24 cellular contexts compared by ENCODE assay signal in genomic region chr1:175493321-175493998, GRCh38.
A peak's percentile ranks its signal among the peaks of the same experiment; 100 is the strongest.
DNase-seq lines count a peak whose midpoint lies in the region; ATAC-seq, FAIRE-seq and TF ChIP-seq lines count a peak whose summit lies in the region.
"Had no signal": no experiment of that assay in that cellular context is flagged by ENCODE, and none has a peak within 500 bp of the region (broad histone marks: within the 10 kb centered on the region; RNA-seq: fewer than 3 reads in every experiment).

No MANE protein-coding gene starts in this region.

- no peak overlapping the region for H3K4me3 ChIP-seq in endothelial cell of umbilical vein (replicated peaks in 1 of 3; ENCODE audit: insufficient read depth in 1 of 3, low read depth in 1 of 3, low read length in 3 of 3)
- no peak overlapping the region for H3K4me3 ChIP-seq in neural progenitor cell
- H3K4me3 ChIP-seq: adrenal gland, esophagus muscularis mucosa, left ventricle myocardium inferior had no signal

- no peaks in the 10 kb centered on the region for H3K9me1 ChIP-seq in endothelial cell of umbilical vein (replicated peaks; ENCODE audit: control insufficient read depth, extremely low read depth, insufficient read depth, low read length)

- no peak for TF ChIP-seq CTCF in endothelial cell of umbilical vein (IDR thresholded peaks at IDR 0.05; ENCODE audit: extremely low read depth in 1 of 2, insufficient read depth in 1 of 2, low read depth in 1 of 2, low read length in 2 of 2)
- TF ChIP-seq CTCF in neural progenitor cell (IDR thresholded peaks at IDR 0.05): no peak

- H3K9ac ChIP-seq in endothelial cell of umbilical vein (replicated peaks; ENCODE audit: extremely low read depth, insufficient read depth, low read length) (no peak overlapping the region), neural progenitor cell (no peak overlapping the region)

- FAIRE-seq in endothelial cell of umbilical vein (lab: Jason Lieb, UNC) (no peak), HTR-8/SVneo (lab: Jason Lieb, UNC) (no peak)
- FAIRE-seq: colon, D721Med had no signal

- H3K4me1 ChIP-seq in endothelial cell of umbilical vein (ENCODE audit: control insufficient read depth, extremely low read depth, insufficient read depth, low read length) (no peaks in the 10 kb centered on the region), neural progenitor cell (peaks cover 8% of the 10 kb centered on the region)
- H3K4me1 ChIP-seq: adrenal gland, foreskin keratinocyte, left ventricle myocardium inferior had no signal

- no peak overlapping the region for H3K4me2 ChIP-seq in endothelial cell of umbilical vein (ENCODE audit: insufficient read depth, low read length)
- H3K4me2 ChIP-seq in neural progenitor cell: no peak overlapping the region

- dilution Hi-C loops in endothelial cell of umbilical vein (cut with MboI; ENCODE audit: extremely low pct_ligation_motif_present, low sequenced_read_pairs): no loop called here

- H3K27me3 ChIP-seq in endothelial cell of umbilical vein (ENCODE audit: control insufficient read depth in 2 of 2, insufficient read depth in 2 of 2, low read length in 2 of 2) (peaks cover 28% of the 10 kb centered on the region in 2 experiments), neural progenitor cell (no peaks in the 10 kb centered on the region)

- no peaks in the 10 kb centered on the region for H3K36me3 Mint-ChIP-seq in neural progenitor cell
- H3K36me3 Mint-ChIP-seq: activated CD8-positive, alpha-beta memory T cell treated with anti-CD3 and anti-CD28 coated beads, Interleukin-2, amount 10 ng/mL, durations not matched to agents 7 days and 5 days; naive B cell had no signal

- H2AFZ ChIP-seq in endothelial cell of umbilical vein (ENCODE audit: low read depth, low read length) (no peak overlapping the region), neural progenitor cell (replicated peaks) (peak overlapping the region; percentile 34)

- H3K9me3 Mint-ChIP-seq in neural progenitor cell: peaks cover 6% of the 10 kb centered on the region
- H3K9me3 Mint-ChIP-seq: activated naive CD4-positive, alpha-beta T cell treated with anti-CD3 and anti-CD28 coated beads for 36 hours; CD4-positive, alpha-beta T cell; effector memory CD8-positive, alpha-beta T cell had no signal

- H3K4me1 Mint-ChIP-seq in neural progenitor cell: peaks cover 10% of the 10 kb centered on the region
- H3K4me1 Mint-ChIP-seq: activated CD8-positive, alpha-beta memory T cell treated with anti-CD3 and anti-CD28 coated beads, Interleukin-2, amount 10 ng/mL, durations not matched to agents 7 days and 5 days; naive B cell had no signal

- no peak overlapping the region for H3K27ac Mint-ChIP-seq in neural progenitor cell
- H3K27ac Mint-ChIP-seq: activated CD8-positive, alpha-beta memory T cell treated with anti-CD3 and anti-CD28 coated beads, Interleukin-2, amount 10 ng/mL, durations not matched to agents 7 days and 5 days; activated naive CD4-positive, alpha-beta T cell treated with anti-CD3 and anti-CD28 coated beads for 36 hours; CD4-positive, alpha-beta T cell; effector memory CD8-positive, alpha-beta T cell had no signal

- H3K9me3 ChIP-seq in endothelial cell of umbilical vein (replicated peaks; ENCODE audit: control insufficient read depth, insufficient read depth, low read length) (no peaks in the 10 kb centered on the region), neural progenitor cell (ENCODE audit: low read depth) (no peaks in the 10 kb centered on the region)
- H3K9me3 ChIP-seq: adrenal gland, esophagus muscularis mucosa, left ventricle myocardium inferior had no signal

- BruUV-seq in endothelial cell of umbilical vein (replicated peaks; lab: Mats Ljungman, UMichigan): no TSS peak

- H3K4me3 Mint-ChIP-seq in neural progenitor cell: no peak overlapping the region
- H3K4me3 Mint-ChIP-seq: activated CD8-positive, alpha-beta memory T cell treated with anti-CD3 and anti-CD28 coated beads, Interleukin-2, amount 10 ng/mL, durations not matched to agents 7 days and 5 days; activated naive CD4-positive, alpha-beta T cell treated with anti-CD3 and anti-CD28 coated beads for 36 hours; CD4-positive, alpha-beta T cell; effector memory CD8-positive, alpha-beta T cell; naive B cell had no signal

- CTCF ChIA-PET in endothelial cell of umbilical vein (lab: Charles Lee): interaction anchor here (0.6 to 0.9 kb wide), 3 partner anchors 11 to 445 kb away, joined by 3 read pairs; no protein-coding TSS in a partner anchor

- H3K79me2 ChIP-seq in endothelial cell of umbilical vein (ENCODE audit: control insufficient read depth, insufficient read depth, low read length) (no peaks in the 10 kb centered on the region), neural progenitor cell (ENCODE audit: low read depth) (no peaks in the 10 kb centered on the region)

- TF ChIP-seq POLR2A in endothelial cell of umbilical vein (IDR thresholded peaks at IDR 0.05; ENCODE audit: low read depth, low read length): no peak

- H4K20me1 ChIP-seq in endothelial cell of umbilical vein (replicated peaks; ENCODE audit: control insufficient read depth, extremely low read depth, insufficient read depth, low read length) (no peaks in the 10 kb centered on the region), neural progenitor cell (ENCODE audit: low read depth) (no peaks in the 10 kb centered on the region)

- ATAC-seq in HG03135 (IDR thresholded peaks at IDR 0.05; ENCODE audit: unreplicated experiment): no peak
- ATAC-seq: activated CD8-positive, alpha-beta memory T cell treated with anti-CD3 and anti-CD28 coated beads, Interleukin-2, amount 10 ng/mL, durations not matched to agents 7 days and 5 days; effector memory CD8-positive, alpha-beta T cell; foreskin keratinocyte had no signal

- intact Hi-C loops in endothelial cell of umbilical vein (cut with micrococcal nuclease): no loop called here

- H3F3A ChIP-seq in neural progenitor cell (ENCODE audit: low read depth): no peaks in the 10 kb centered on the region

- H3K27me3 Mint-ChIP-seq in neural progenitor cell (ENCODE audit: insufficient read depth, low read depth): peaks cover 12% of the 10 kb centered on the region

- POLR2A ChIA-PET in endothelial cell of umbilical vein (lab: Charles Lee): no interaction called here

- H3K27ac ChIP-seq in endothelial cell of umbilical vein (ENCODE audit: insufficient read depth, low read depth, low read length): no peak overlapping the region
- H3K27ac ChIP-seq in neural progenitor cell: no peak overlapping the region
- H3K27ac ChIP-seq: adrenal gland, esophagus muscularis mucosa, foreskin keratinocyte, left ventricle myocardium inferior had no signal

- peak; percentile 28 for DNase-seq in NCI-H2107 treated with DMSO at 0.1 percent for 48 hours (lab: John Stamatoyannopoulos, UW; ENCODE audit: unreplicated experiment)
- DNase-seq in NCI-H2107 (lab: John Stamatoyannopoulos, UW): no peak
- peak; percentile 26 for DNase-seq in NCI-H69 (lab: John Stamatoyannopoulos, UW)
- no peak for DNase-seq in endothelial cell of umbilical vein (ENCODE audit: low read depth, low spot score)
- DNase-seq in neural progenitor cell (ENCODE audit: low spot score): peak; percentile 18
- no peak for DNase-seq in HTR-8/SVneo (ENCODE audit: insufficient read length, low spot score)
- no peak for DNase-seq in NK-92 (lab: John Stamatoyannopoulos, UW; ENCODE audit: unreplicated experiment)
- DNase-seq: 8988T; activated CD4-positive, CD25-positive, alpha-beta regulatory T cell; activated CD8-positive, alpha-beta memory T cell treated with anti-CD3 and anti-CD28 coated beads, Interleukin-2, amount 10 ng/mL, durations not matched to agents 7 days and 5 days; activated naive CD4-positive, alpha-beta T cell treated with anti-CD3 and anti-CD28 coated beads for 36 hours; adrenal gland; CD4-positive, alpha-beta T cell; effector memory CD8-positive, alpha-beta T cell; foreskin keratinocyte; GOT3; left ventricle myocardium inferior; naive B cell; stimulated activated naive CD4-positive, alpha-beta T cell treated with Interleukin-2 at 50 U/mL for 16 hours; SW 1271 had no signal

- no peaks in the 10 kb centered on the region for H3K36me3 ChIP-seq in endothelial cell of umbilical vein (ENCODE audit: control insufficient read depth in 2 of 2, extremely low read depth in 1 of 2, insufficient read depth in 2 of 2, low read length in 2 of 2)
- no peaks in the 10 kb centered on the region for H3K36me3 ChIP-seq in neural progenitor cell
- H3K36me3 ChIP-seq: adrenal gland, esophagus muscularis mucosa, left ventricle myocardium inferior had no signal

TF ChIP-seq in endothelial cell of umbilical vein, 7 proteins besides CTCF, POLR2A, EP300 and RAD21:
- TF ChIP-seq JUN (IDR thresholded peaks at IDR 0.05; ENCODE audit: borderline replicate concordance, insufficient read depth, insufficient read length, low read depth) (no peak), MAX (IDR thresholded peaks at IDR 0.05; ENCODE audit: insufficient read depth, insufficient read length) (no peak), EZH2 (IDR thresholded peaks at IDR 0.05; ENCODE audit: borderline replicate concordance, low read depth, low read length, severe bottlenecking) (peak; percentile 35)

Comparison
In these comparisons a context has a peak if more than half of its experiments do, and no peak if none do; other contexts are left out.
1. DNase-seq: peak in NCI-H2107 treated with DMSO at 0.1 percent for 48 hours (single experiment), NCI-H69 (single experiment) and neural progenitor cell (single experiment); none in NCI-H2107 (single experiment), endothelial cell of umbilical vein (single experiment), HTR-8/SVneo (single experiment) and NK-92 (single experiment).